19 cellular contexts compared by ENCODE assay signal in the genomic region with DNA sequence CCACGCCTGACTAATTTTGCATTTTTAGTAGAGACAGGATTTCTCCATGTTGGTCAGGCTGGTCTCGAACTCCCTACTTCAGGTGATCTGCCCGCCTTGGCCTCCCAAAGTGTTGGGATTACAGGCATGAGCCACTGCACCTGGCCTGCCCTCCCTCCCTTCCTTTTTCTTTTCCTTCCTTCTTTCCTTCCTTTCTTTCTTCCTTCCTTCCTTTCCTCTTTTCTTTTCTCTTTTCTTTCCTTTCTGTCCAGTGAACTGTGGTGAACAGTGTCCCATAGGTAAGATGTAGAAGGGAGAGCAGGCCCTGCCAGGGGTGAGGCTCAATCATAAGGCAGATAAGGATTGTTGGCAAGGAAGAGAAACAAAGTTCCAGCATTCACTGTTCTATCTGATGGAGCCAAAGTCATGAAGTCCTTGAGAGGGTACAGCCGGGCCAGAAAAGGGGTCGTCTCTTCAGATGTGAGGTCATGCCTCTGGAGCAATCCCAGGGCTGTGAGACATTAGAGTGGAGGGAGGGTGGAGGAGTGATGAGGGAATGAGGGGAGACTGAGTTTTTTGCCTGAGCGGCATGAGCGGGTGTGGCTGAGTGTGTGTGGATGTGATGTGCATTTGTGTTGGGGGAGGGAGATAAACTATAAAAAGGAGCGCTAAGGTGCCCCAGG. TPM values are rescaled to one million over a fixed set of nuclear protein-coding genes. Genes with fewer than 3 reads are reported as not detected.
DNase-seq lines count a peak whose midpoint lies in the region; ATAC-seq and TF ChIP-seq lines count a peak whose summit lies in the region.
"Had no signal": no experiment of that assay in that cellular context is flagged by ENCODE, and none has a peak within 500 bp of the region (broad histone marks: within the 10 kb centered on the region; RNA-seq: fewer than 3 reads in every experiment).

No MANE protein-coding gene starts in this region.

- intact Hi-C loops in Panc1 (cut with micrococcal nuclease; ENCODE audit: unreplicated experiment), result no loop called here

- H3K27ac ChIP-seq in BLaER1, result no peak overlapping the region
- peak overlapping the region; percentile 18; the same call in 1 of the 2 replicates for H3K27ac ChIP-seq in Panc1 (ENCODE audit: low read length)
- H3K27ac ChIP-seq: KMS-11, SJCRH30 had no signal

- H3K9me3 ChIP-seq in BLaER1, result no peaks in the 10 kb centered on the region
- H3K9me3 ChIP-seq in Panc1 (ENCODE audit: control insufficient read depth, insufficient read depth, low read depth, low read length), result no peaks in the 10 kb centered on the region
- H3K9me3 ChIP-seq: SJCRH30 had no signal

- peaks cover 30% of the 10 kb centered on the region for H3K4me1 ChIP-seq in BLaER1
- peaks cover 7% of the 10 kb centered on the region for H3K4me1 ChIP-seq in Panc1 (ENCODE audit: control insufficient read depth, insufficient read depth, low read length)

- H3K27me3 ChIP-seq in BLaER1 (peaks cover 9% of the 10 kb centered on the region), Panc1 (ENCODE audit: control insufficient read depth, insufficient read depth, low read length) (no peaks in the 10 kb centered on the region)
- H3K27me3 ChIP-seq: SJCRH30 had no signal

- H3K4me3 ChIP-seq in BLaER1, result no peak overlapping the region
- H3K4me3 ChIP-seq in Panc1 (ENCODE audit: low read depth in 2 of 2, low read length in 2 of 2), result no peak overlapping the region
- H3K4me3 ChIP-seq: SJCRH30 had no signal

- H3K4me2 ChIP-seq in BLaER1, result peak overlapping the region; percentile 14; the same call in 1 of the 2 replicates
- H3K4me2 ChIP-seq: KMS-11 had no signal

- H3K36me3 ChIP-seq in BLaER1 (no peaks in the 10 kb centered on the region), Panc1 (ENCODE audit: control insufficient read depth, insufficient read depth, low read length) (no peaks in the 10 kb centered on the region; the same call in 1 of the 2 replicates)
- H3K36me3 ChIP-seq: SJCRH30 had no signal

- H3K4me3 Mint-ChIP-seq in nephron progenitor cell, result no peak overlapping the region
- H3K4me3 Mint-ChIP-seq: CD4-positive, alpha-beta memory T cell had no signal

- CTCF ChIA-PET in Panc1 (lab: Charles Lee), result no interaction called here

- in situ Hi-C loops in Panc1 (cut with HindIII; ENCODE audit: low pct_unique_long_range_greater_than_20kb, low sequenced_read_pairs), result no loop called here

- peaks cover 73% of the 10 kb centered on the region for H3K4me1 Mint-ChIP-seq in nephron progenitor cell

- BruUV-seq in Panc1 (replicated peaks; lab: Mats Ljungman, UMichigan), result no TSS peak

- ATAC-seq in Panc1, result no peak
- ATAC-seq in GM21390 (IDR thresholded peaks at IDR 0.05; ENCODE audit: unreplicated experiment), result no peak
- no peak for ATAC-seq in HG03108 (IDR thresholded peaks at IDR 0.05; ENCODE audit: unreplicated experiment)
- ATAC-seq in HG03432 (IDR thresholded peaks at IDR 0.05; ENCODE audit: unreplicated experiment), result no peak

- no peak for TF ChIP-seq POLR2A in erythroblast (IDR thresholded peaks at IDR 0.05; ENCODE audit: low read length)

- no peak overlapping the region for H3K9ac ChIP-seq in BLaER1
- H3K9ac ChIP-seq: KMS-11 had no signal

- TF ChIP-seq CTCF in Panc1 (IDR thresholded peaks at IDR 0.05) (no peak), nephron progenitor cell (IDR thresholded peaks at IDR 0.05) (no peak)

- peaks cover 12% of the 10 kb centered on the region for H3K27me3 Mint-ChIP-seq in nephron progenitor cell (ENCODE audit: low read depth, poor library complexity)

- H3K36me3 Mint-ChIP-seq in nephron progenitor cell (ENCODE audit: low read depth), result no peaks in the 10 kb centered on the region

- H3K27ac Mint-ChIP-seq in nephron progenitor cell, result peak overlapping the region; percentile 8

- DNase-seq in Panc1 (ENCODE audit: low read depth, low spot score), result no peak
- DNase-seq in erythroblast (lab: John Stamatoyannopoulos, UW), result peak; percentile 32 to 43
- DNase-seq in nephron progenitor cell, result no peak
- DNase-seq in C1 segment of cervical spinal cord (lab: John Stamatoyannopoulos, UW), result no peak
- DNase-seq: Calu3; CD4-positive, alpha-beta memory T cell; HCEC 1CT; NCI-H1436; NCI-H2029; NCI-H2171 treated with DMSO at 0.1 percent for 48 hours; NCI-H774; SJCRH30 had no signal

- peaks cover 4% of the 10 kb centered on the region; the same call in 1 of the 2 replicates for H4K20me1 ChIP-seq in BLaER1

- no peaks in the 10 kb centered on the region for H3K9me3 Mint-ChIP-seq in nephron progenitor cell
- H3K9me3 Mint-ChIP-seq: CD4-positive, alpha-beta memory T cell had no signal

- POLR2A ChIA-PET in Panc1 (lab: Charles Lee), result no interaction called here

RNA-seq across cellular contexts. Expression of gene MLF2, which starts 4.2 kb away (rescaled TPM):
- 175 TPM for total RNA-seq in Panc1 (2021; ENCODE audit: unreplicated experiment)
- polyA plus RNA-seq in Panc1 (2012; ENCODE audit: insufficient read length), result 269 TPM

RNA-seq across cellular contexts. Expression of gene PTMS, which starts 9.0 kb away (rescaled TPM):
- total RNA-seq in Panc1 (2021; ENCODE audit: unreplicated experiment), result 395 TPM
- polyA plus RNA-seq in Panc1 (2012; ENCODE audit: insufficient read length), result 554 TPM

RNA-seq across cellular contexts. Expression of gene LAG3, which starts 15.2 kb away (rescaled TPM):
- total RNA-seq in Panc1 (2021; ENCODE audit: unreplicated experiment), result 2.7 TPM
- polyA plus RNA-seq in Panc1 (2012; ENCODE audit: insufficient read length), result 2.7 TPM
- total RNA-seq: Calu3, M059J had no signal

RNA-seq across cellular contexts. Expression of gene CD4, which starts 32.2 kb away (rescaled TPM):
- 0.23 TPM for total RNA-seq in Panc1 (2021; ENCODE audit: unreplicated experiment)
- 0.55 TPM for polyA plus RNA-seq in Panc1 (2012; ENCODE audit: insufficient read length)
- total RNA-seq: Calu3, M059J, NCI-H460, SJCRH30 had no signal

RNA-seq across cellular contexts. Expression of gene COPS7A, which starts 33.3 kb away (rescaled TPM):
- 37.5 TPM for total RNA-seq in Panc1 (2021; ENCODE audit: unreplicated experiment)
- 76.8 TPM for polyA plus RNA-seq in Panc1 (2012; ENCODE audit: insufficient read length)

Comparison
In these comparisons a context has a peak if more than half of its experiments do, and no peak if none do; other contexts are left out.
1. DNase-seq: peak in erythroblast (2 of 2); none in Panc1 (single experiment), nephron progenitor cell (single experiment) and C1 segment of cervical spinal cord (0 of 14).